ENCODE assay signal across 12 cellular contexts in genomic region chr20:21901470-21902275, GRCh38.
DNase-seq lines count a peak whose midpoint lies in the region; ATAC-seq and TF ChIP-seq lines count a peak whose summit lies in the region.
"Had no signal": no experiment of that assay in that cellular context is flagged by ENCODE, and none has a peak within 500 bp of the region (broad histone marks: within the 10 kb centered on the region; RNA-seq: fewer than 3 reads in every experiment).

No MANE protein-coding gene starts in this region.

- intact Hi-C loops in transverse colon (cut with DNase I; ENCODE audit: low total_unique reads), result no loop called here

- no peaks in the 10 kb centered on the region for H3K27me3 Mint-ChIP-seq in neural progenitor cell (ENCODE audit: insufficient read depth, low read depth)
- H3K27me3 Mint-ChIP-seq in activated CD8-positive, alpha-beta memory T cell treated with anti-CD3 and anti-CD28 coated beads, Interleukin-2, amount 10 ng/mL, durations not matched to agents 7 days and 5 days, result no peaks in the 10 kb centered on the region
- H3K27me3 Mint-ChIP-seq: CD4-positive, alpha-beta memory T cell had no signal

- no peaks in the 10 kb centered on the region for H3K79me2 ChIP-seq in neural progenitor cell (ENCODE audit: low read depth)

- TF ChIP-seq EP300 in transverse colon (IDR thresholded peaks at IDR 0.05; ENCODE audit: low read depth), result no peak

- CTCF ChIA-PET in activated CD8-positive, alpha-beta memory T cell treated with anti-CD3 and anti-CD28 coated beads, Interleukin-2, amount 10 ng/mL, durations not matched to agents 7 days and 5 days (lab: Charles Lee), result no interaction called here

- no peaks in the 10 kb centered on the region for H3K36me3 Mint-ChIP-seq in neural progenitor cell
- no peaks in the 10 kb centered on the region for H3K36me3 Mint-ChIP-seq in activated CD8-positive, alpha-beta memory T cell treated with anti-CD3 and anti-CD28 coated beads, Interleukin-2, amount 10 ng/mL, durations not matched to agents 7 days and 5 days
- H3K36me3 Mint-ChIP-seq: CD4-positive, alpha-beta memory T cell had no signal

- H3K27me3 ChIP-seq in transverse colon (no peaks in the 10 kb centered on the region), neural progenitor cell (no peaks in the 10 kb centered on the region)

- H3K36me3 ChIP-seq in transverse colon (no peaks in the 10 kb centered on the region), neural progenitor cell (no peaks in the 10 kb centered on the region)
- H3K36me3 ChIP-seq: prostate gland had no signal

- H3K9me3 Mint-ChIP-seq in neural progenitor cell, result peaks cover 2% of the 10 kb centered on the region
- peaks cover 7% of the 10 kb centered on the region for H3K9me3 Mint-ChIP-seq in activated CD8-positive, alpha-beta memory T cell treated with anti-CD3 and anti-CD28 coated beads, Interleukin-2, amount 10 ng/mL, durations not matched to agents 7 days and 5 days (ENCODE audit: low read depth)

- H3K4me3 ChIP-seq in transverse colon, result no peak overlapping the region
- no peak overlapping the region for H3K4me3 ChIP-seq in neural progenitor cell
- H3K4me3 ChIP-seq: prostate gland, SK-N-MC had no signal

- DNase-seq in NCI-H1092 treated with DMSO at 0.1 percent for 48 hours (lab: John Stamatoyannopoulos, UW) (peak; percentile 53), medulla oblongata (ENCODE audit: extremely low spot score) (peak; percentile 66), transverse colon (peak; percentile 60), NCI-H524 treated with DMSO at 0.1 percent for 48 hours (lab: John Stamatoyannopoulos, UW) (no peak), neural progenitor cell (ENCODE audit: low spot score) (no peak)
- DNase-seq in activated CD8-positive, alpha-beta memory T cell treated with anti-CD3 and anti-CD28 coated beads, Interleukin-2, amount 10 ng/mL, durations not matched to agents 7 days and 5 days, result no peak
- DNase-seq: activated CD8-positive, alpha-beta memory T cell treated with anti-CD3 and anti-CD28 coated beads for 24 hours; CD4-positive, alpha-beta memory T cell had no signal

- WGBS in transverse colon (ENCODE audit: low coverage in 1 of 2), 2 donors, result 55 to 80% methylated on average over 1 to 4 of the region's 4 CpGs

- peaks cover 0 to 3% (median 0%) of the 10 kb centered on the region in 4 donors for H3K4me1 ChIP-seq in transverse colon
- H3K4me1 ChIP-seq in neural progenitor cell, result no peaks in the 10 kb centered on the region
- H3K4me1 ChIP-seq: prostate gland had no signal

- TF ChIP-seq CTCF in VCaP (conservative IDR thresholded peaks at IDR 0.05) (no peak), transverse colon (IDR thresholded peaks at IDR 0.05) (no peak), neural progenitor cell (IDR thresholded peaks at IDR 0.05) (no peak)

- TF ChIP-seq POLR2A in transverse colon (IDR thresholded peaks at IDR 0.05), result no peak

- no peak for ATAC-seq in GM21381 (IDR thresholded peaks at IDR 0.05; ENCODE audit: unreplicated experiment)
- ATAC-seq in activated CD8-positive, alpha-beta memory T cell treated with anti-CD3 and anti-CD28 coated beads, Interleukin-2, amount 10 ng/mL, durations not matched to agents 7 days and 5 days, result no peak

- H3K9ac ChIP-seq in neural progenitor cell, result no peak overlapping the region

- H4K20me1 ChIP-seq in neural progenitor cell (ENCODE audit: low read depth), result no peaks in the 10 kb centered on the region

- H3F3A ChIP-seq in neural progenitor cell (ENCODE audit: low read depth), result no peaks in the 10 kb centered on the region

- no peak overlapping the region for H3K4me3 Mint-ChIP-seq in neural progenitor cell
- H3K4me3 Mint-ChIP-seq in activated CD8-positive, alpha-beta memory T cell treated with anti-CD3 and anti-CD28 coated beads, Interleukin-2, amount 10 ng/mL, durations not matched to agents 7 days and 5 days, result no peak overlapping the region
- H3K4me3 Mint-ChIP-seq: CD4-positive, alpha-beta memory T cell had no signal

- H3K9me3 ChIP-seq in transverse colon, result no peaks in the 10 kb centered on the region
- peaks cover 5% of the 10 kb centered on the region for H3K9me3 ChIP-seq in neural progenitor cell (ENCODE audit: low read depth)
- H3K9me3 ChIP-seq: prostate gland had no signal

- no peaks in the 10 kb centered on the region for H3K4me1 Mint-ChIP-seq in neural progenitor cell
- no peaks in the 10 kb centered on the region for H3K4me1 Mint-ChIP-seq in activated CD8-positive, alpha-beta memory T cell treated with anti-CD3 and anti-CD28 coated beads, Interleukin-2, amount 10 ng/mL, durations not matched to agents 7 days and 5 days
- H3K4me1 Mint-ChIP-seq: CD4-positive, alpha-beta memory T cell had no signal

- H3K27ac ChIP-seq in VCaP (peak overlapping the region; percentile 72), transverse colon (peak overlapping the region; percentile 24 to 75 (median 54)), neural progenitor cell (no peak overlapping the region)
- H3K27ac ChIP-seq: prostate gland, SK-N-MC had no signal

- in situ Hi-C loops in transverse colon (cut with MboI; ENCODE audit: low pct_ligation_motif_present in 1 of 4, low pct_unique_long_range_greater_than_20kb in 1 of 4, low sequenced_read_pairs in 3 of 4), result no loop called here

- H3K27ac Mint-ChIP-seq in neural progenitor cell, result no peak overlapping the region
- H3K27ac Mint-ChIP-seq in activated CD8-positive, alpha-beta memory T cell treated with anti-CD3 and anti-CD28 coated beads, Interleukin-2, amount 10 ng/mL, durations not matched to agents 7 days and 5 days, result no peak overlapping the region
- H3K27ac Mint-ChIP-seq: CD4-positive, alpha-beta memory T cell had no signal

- H2AFZ ChIP-seq in neural progenitor cell (replicated peaks), result no peak overlapping the region

- H3K4me2 ChIP-seq in neural progenitor cell, result no peak overlapping the region

Comparison
In these comparisons a context has a peak if more than half of its experiments do, and no peak if none do; other contexts are left out.
1. DNase-seq: peak in NCI-H1092 treated with DMSO at 0.1 percent for 48 hours (single experiment), medulla oblongata (single experiment) and transverse colon (single experiment); none in NCI-H524 treated with DMSO at 0.1 percent for 48 hours (single experiment), neural progenitor cell (single experiment) and activated CD8-positive, alpha-beta memory T cell treated with anti-CD3 and anti-CD28 coated beads, Interleukin-2, amount 10 ng/mL, durations not matched to agents 7 days and 5 days (single experiment).